Comparison of ENCODE assay signal across 8 cellular contexts in the genomic region with DNA sequence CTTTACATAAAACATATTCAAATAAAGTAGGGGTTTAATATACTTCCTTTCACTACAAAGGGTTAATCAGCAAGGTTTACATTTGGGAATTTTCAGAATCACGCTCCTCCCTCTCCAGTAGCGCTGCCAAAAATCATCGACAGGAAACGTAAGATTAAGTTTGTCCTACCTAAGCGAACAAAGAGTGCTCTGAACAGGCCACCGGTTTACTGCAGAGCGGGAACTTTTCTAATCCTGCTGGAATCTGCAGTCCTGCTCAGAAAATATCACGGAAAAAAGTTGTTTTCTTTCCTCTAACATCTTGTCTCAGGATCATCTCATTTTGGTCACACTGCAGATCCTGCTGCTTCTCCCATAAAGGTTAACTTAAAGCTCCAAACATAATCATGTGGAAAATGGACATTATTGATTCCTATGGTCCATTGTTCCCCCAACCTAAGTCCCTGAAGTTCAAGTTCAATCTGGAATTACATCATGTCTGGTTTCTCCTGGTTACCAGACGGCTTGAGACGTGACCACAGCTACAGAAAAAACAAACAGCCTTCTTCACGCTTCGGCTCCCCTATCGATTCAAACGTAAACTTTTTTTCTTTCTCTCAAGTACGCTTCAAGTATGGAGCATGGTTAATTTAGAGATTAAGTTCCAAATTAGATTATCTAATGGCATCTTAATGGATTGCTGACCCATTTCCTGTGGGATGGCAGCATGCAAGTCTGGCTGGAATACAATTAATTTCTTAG.
DNase-seq lines count a peak whose midpoint lies in the region; ATAC-seq and TF ChIP-seq lines count a peak whose summit lies in the region.

No MANE protein-coding gene starts in this region.

- H3K27me3 ChIP-seq in heart left ventricle = no peaks in the 10 kb centered on the region

- H3K4me3 ChIP-seq in HEK293 (ENCODE audit: low read depth, low read length) = peak overlapping the region; percentile 33
- H3K4me3 ChIP-seq in heart left ventricle = peak overlapping the region in 10 of 12 donors; percentile 9 to 48 (median 32)
- peak overlapping the region; percentile 10 for H3K4me3 ChIP-seq in skeletal muscle cell (ENCODE audit: low read depth, low read length)

- peak; percentile 81 to 87 (median 84) for ATAC-seq in heart left ventricle
- no peak for ATAC-seq in GM19452 (IDR thresholded peaks at IDR 0.05; ENCODE audit: unreplicated experiment)

- POLR2A ChIA-PET in HEK293 (lab: Yijun Ruan, JAX) = interaction anchor here (0.6 to 1.4 kb wide), 7 partner anchors 178 to 265 kb away, joined by 3 to 8 read pairs (median 3); no protein-coding TSS in a partner anchor

- H3K36me3 Mint-ChIP-seq in activated T-cell treated with anti-CD3 and anti-CD28 coated beads, Interleukin-2, amount 50 U/mL, for 24 hours (ENCODE audit: low read depth) = no peaks in the 10 kb centered on the region

- no peaks in the 10 kb centered on the region for H3K9me3 ChIP-seq in HEK293 (ENCODE audit: control insufficient read depth, insufficient read depth, low read depth, low read length)
- H3K9me3 ChIP-seq in heart left ventricle = no peaks in the 10 kb centered on the region

- no peak for TF ChIP-seq POLR2A in heart left ventricle (IDR thresholded peaks at IDR 0.05)

- H3K27ac ChIP-seq in HEK293 (ENCODE audit: extremely low read depth, low read depth, low read length) (peak overlapping the region; percentile 96), heart left ventricle (peak overlapping the region; percentile 39 to 90 (median 82))

- H3K4me1 ChIP-seq in HEK293 (ENCODE audit: control insufficient read depth, insufficient read depth, low read length) (peaks cover 23% of the 10 kb centered on the region), heart left ventricle (peaks cover 0 to 71% (median 49%) of the 10 kb centered on the region in 12 donors)

- H3K4me1 Mint-ChIP-seq in activated T-cell treated with anti-CD3 and anti-CD28 coated beads, Interleukin-2, amount 50 U/mL, for 24 hours (ENCODE audit: low read depth) = no peaks in the 10 kb centered on the region

- intact Hi-C loops in heart left ventricle (cut with DNase I) = loop anchor here (2.0 to 10.0 kb wide), 13 partner anchors 64 to 652 kb away; no protein-coding TSS in a partner anchor

- H3K36me3 ChIP-seq in HEK293 (ENCODE audit: control insufficient read depth in 2 of 2, insufficient read depth in 1 of 2, low read length in 2 of 2) = no peaks in the 10 kb centered on the region
- peaks cover 0 to 3% (median 0%) of the 10 kb centered on the region in 9 donors for H3K36me3 ChIP-seq in heart left ventricle

- CTCF ChIA-PET in HEK293 (lab: Yijun Ruan, JAX) = interaction anchor here (0.6 to 0.8 kb wide), 2 partner anchors 139 to 1006 kb away, joined by 3 read pairs; no protein-coding TSS in a partner anchor

- DNase-seq in SK-N-DZ (ENCODE audit: low spot score) (peak; percentile 85), heart left ventricle (peak in 4 of 5 donors; percentile 40 to 53 (median 42)), skeletal muscle cell (ENCODE audit: low read depth) (peak; percentile 61)
- no peak for DNase-seq in activated naive CD4-positive, alpha-beta T cell treated with anti-CD3 and anti-CD28 coated beads, Interleukin-2, amount 50 U/mL, for 16 hours
- DNase-seq in activated CD8-positive, alpha-beta memory T cell treated with anti-CD3 and anti-CD28 coated beads, Interleukin-2, amount 50 U/mL, for 48 hours = no peak
- DNase-seq in activated T-cell treated with anti-CD3 and anti-CD28 coated beads, Interleukin-2, amount 50 U/mL, for 24 hours = no peak

- WGBS in heart left ventricle, 4 donors = 9 to 16% (median 12%) methylated on average over 15 of the region's 15 CpGs

- no peak overlapping the region for H3K4me3 Mint-ChIP-seq in activated T-cell treated with anti-CD3 and anti-CD28 coated beads, Interleukin-2, amount 50 U/mL, for 24 hours

- no peaks in the 10 kb centered on the region for H3K27me3 Mint-ChIP-seq in activated T-cell treated with anti-CD3 and anti-CD28 coated beads, Interleukin-2, amount 50 U/mL, for 24 hours

- TF ChIP-seq CTCF in HEK293 (tag by site-specific recombination; IDR thresholded peaks at IDR 0.05) (no peak), heart left ventricle (IDR thresholded peaks at IDR 0.05) (no peak)

- no peak overlapping the region for H3K27ac Mint-ChIP-seq in activated T-cell treated with anti-CD3 and anti-CD28 coated beads, Interleukin-2, amount 50 U/mL, for 24 hours

- H3K9me3 Mint-ChIP-seq in activated T-cell treated with anti-CD3 and anti-CD28 coated beads, Interleukin-2, amount 50 U/mL, for 24 hours = no peaks in the 10 kb centered on the region

TF ChIP-seq in HEK293, 187 proteins besides CTCF, POLR2A, EP300 and RAD21 (continues in another document):
- TF ChIP-seq, protein P1, sequence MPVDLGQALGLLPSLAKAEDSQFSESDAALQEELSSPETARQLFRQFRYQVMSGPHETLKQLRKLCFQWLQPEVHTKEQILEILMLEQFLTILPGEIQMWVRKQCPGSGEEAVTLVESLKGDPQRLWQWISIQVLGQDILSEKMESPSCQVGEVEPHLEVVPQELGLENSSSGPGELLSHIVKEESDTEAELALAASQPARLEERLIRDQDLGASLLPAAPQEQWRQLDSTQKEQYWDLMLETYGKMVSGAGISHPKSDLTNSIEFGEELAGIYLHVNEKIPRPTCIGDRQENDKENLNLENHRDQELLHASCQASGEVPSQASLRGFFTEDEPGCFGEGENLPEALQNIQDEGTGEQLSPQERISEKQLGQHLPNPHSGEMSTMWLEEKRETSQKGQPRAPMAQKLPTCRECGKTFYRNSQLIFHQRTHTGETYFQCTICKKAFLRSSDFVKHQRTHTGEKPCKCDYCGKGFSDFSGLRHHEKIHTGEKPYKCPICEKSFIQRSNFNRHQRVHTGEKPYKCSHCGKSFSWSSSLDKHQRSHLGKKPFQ (tag by site-specific recombination; IDR thresholded peaks at IDR 0.05) = peak; percentile 81
- TF ChIP-seq ZNF114 (tag by site-specific recombination; IDR thresholded peaks at IDR 0.05) (no peak), ZBTB48 (tag by site-specific recombination; IDR thresholded peaks at IDR 0.05) (no peak), ZNF404 (tag by site-specific recombination; IDR thresholded peaks at IDR 0.05) (no peak), ZNF266 (tag by site-specific recombination; IDR thresholded peaks at IDR 0.05; ENCODE audit: low read depth) (no peak), ZNF776 (tag by site-specific recombination; IDR thresholded peaks at IDR 0.05; ENCODE audit: borderline replicate concordance) (no peak), ZNF133 (tag by site-specific recombination; IDR thresholded peaks at IDR 0.05) (no peak), SETDB1 (IDR thresholded peaks at IDR 0.05; ENCODE audit: insufficient read length, low read length) (no peak), ZNF544 (tag by site-specific recombination; IDR thresholded peaks at IDR 0.05) (no peak)
- TF ChIP-seq, protein P2, sequence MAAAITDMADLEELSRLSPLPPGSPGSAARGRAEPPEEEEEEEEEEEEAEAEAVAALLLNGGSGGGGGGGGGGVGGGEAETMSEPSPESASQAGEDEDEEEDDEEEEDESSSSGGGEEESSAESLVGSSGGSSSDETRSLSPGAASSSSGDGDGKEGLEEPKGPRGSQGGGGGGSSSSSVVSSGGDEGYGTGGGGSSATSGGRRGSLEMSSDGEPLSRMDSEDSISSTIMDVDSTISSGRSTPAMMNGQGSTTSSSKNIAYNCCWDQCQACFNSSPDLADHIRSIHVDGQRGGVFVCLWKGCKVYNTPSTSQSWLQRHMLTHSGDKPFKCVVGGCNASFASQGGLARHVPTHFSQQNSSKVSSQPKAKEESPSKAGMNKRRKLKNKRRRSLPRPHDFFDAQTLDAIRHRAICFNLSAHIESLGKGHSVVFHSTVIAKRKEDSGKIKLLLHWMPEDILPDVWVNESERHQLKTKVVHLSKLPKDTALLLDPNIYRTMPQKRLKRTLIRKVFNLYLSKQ (tag by site-specific recombination; IDR thresholded peaks at IDR 0.05; ENCODE audit: borderline replicate concordance) = no peak
- TF ChIP-seq, protein P3, sequence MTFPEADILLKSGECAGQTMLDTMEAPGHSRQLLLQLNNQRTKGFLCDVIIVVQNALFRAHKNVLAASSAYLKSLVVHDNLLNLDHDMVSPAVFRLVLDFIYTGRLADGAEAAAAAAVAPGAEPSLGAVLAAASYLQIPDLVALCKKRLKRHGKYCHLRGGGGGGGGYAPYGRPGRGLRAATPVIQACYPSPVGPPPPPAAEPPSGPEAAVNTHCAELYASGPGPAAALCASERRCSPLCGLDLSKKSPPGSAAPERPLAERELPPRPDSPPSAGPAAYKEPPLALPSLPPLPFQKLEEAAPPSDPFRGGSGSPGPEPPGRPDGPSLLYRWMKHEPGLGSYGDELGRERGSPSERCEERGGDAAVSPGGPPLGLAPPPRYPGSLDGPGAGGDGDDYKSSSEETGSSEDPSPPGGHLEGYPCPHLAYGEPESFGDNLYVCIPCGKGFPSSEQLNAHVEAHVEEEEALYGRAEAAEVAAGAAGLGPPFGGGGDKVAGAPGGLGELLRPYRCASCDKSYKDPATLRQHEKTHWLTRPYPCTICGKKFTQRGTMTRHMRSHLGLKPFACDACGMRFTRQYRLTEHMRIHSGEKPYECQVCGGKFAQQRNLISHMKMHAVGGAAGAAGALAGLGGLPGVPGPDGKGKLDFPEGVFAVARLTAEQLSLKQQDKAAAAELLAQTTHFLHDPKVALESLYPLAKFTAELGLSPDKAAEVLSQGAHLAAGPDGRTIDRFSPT (tag by site-specific recombination; IDR thresholded peaks at IDR 0.05) = peak; percentile 82
- TF ChIP-seq, protein P4, sequence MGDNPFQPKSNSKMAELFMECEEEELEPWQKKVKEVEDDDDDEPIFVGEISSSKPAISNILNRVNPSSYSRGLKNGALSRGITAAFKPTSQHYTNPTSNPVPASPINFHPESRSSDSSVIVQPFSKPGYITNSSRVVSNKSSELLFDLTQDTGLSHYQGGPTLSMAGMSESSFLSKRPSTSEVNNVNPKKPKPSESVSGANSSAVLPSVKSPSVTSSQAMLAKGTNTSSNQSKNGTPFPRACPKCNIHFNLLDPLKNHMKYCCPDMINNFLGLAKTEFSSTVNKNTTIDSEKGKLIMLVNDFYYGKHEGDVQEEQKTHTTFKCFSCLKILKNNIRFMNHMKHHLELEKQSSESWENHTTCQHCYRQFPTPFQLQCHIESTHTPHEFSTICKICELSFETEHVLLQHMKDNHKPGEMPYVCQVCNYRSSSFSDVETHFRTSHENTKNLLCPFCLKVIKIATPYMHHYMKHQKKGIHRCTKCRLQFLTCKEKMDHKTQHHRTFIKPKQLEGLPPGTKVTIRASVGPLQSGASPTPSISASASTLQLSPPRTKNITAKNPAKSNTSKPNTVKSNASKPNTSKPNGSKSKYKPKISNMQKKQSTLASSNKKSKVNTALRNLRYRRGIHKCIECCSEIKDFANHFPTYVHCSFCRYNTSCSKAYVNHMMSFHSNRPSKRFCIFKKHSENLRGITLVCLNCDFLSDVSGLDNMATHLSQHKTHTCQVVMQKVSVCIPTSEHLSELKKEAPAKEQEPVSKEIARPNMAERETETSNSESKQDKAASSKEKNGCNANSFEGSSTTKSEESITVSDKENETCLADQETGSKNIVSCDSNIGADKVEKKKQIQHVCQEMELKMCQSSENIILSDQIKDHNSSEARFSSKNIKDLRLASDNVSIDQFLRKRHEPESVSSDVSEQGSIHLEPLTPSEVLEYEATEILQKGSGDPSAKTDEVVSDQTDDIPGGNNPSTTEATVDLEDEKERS (tag by site-specific recombination; IDR thresholded peaks at IDR 0.05) = no peak

Comparison
In these comparisons a context has a peak if more than half of its experiments do, and no peak if none do; other contexts are left out.
1. DNase-seq: peak in SK-N-DZ (single experiment), heart left ventricle (4 of 5) and skeletal muscle cell (single experiment); none in activated naive CD4-positive, alpha-beta T cell treated with anti-CD3 and anti-CD28 coated beads, Interleukin-2, amount 50 U/mL, for 16 hours (single experiment), activated CD8-positive, alpha-beta memory T cell treated with anti-CD3 and anti-CD28 coated beads, Interleukin-2, amount 50 U/mL, for 48 hours (single experiment) and activated T-cell treated with anti-CD3 and anti-CD28 coated beads, Interleukin-2, amount 50 U/mL, for 24 hours (single experiment).
2. Peak in every context shown above with its lines, with median percentiles within 50 percentile points of each other: H3K4me3 ChIP-seq.